7 cellular contexts compared by ENCODE assay signal in genomic region chr4:151409470-151410313, GRCh38. TPM values are rescaled to one million over a fixed set of nuclear protein-coding genes. Genes with fewer than 3 reads are reported as not detected.
A peak's percentile ranks its signal among the peaks of the same experiment; 100 is the strongest.
DNase-seq lines count a peak whose midpoint lies in the region; ATAC-seq, FAIRE-seq and TF ChIP-seq lines count a peak whose summit lies in the region.

No MANE protein-coding gene starts in this region.

- POLR2A ChIA-PET in HEK293 (lab: Yijun Ruan, JAX), result no interaction called here
- POLR2A ChIA-PET in Panc1 (lab: Charles Lee), result no interaction called here

- H3K27me3 ChIP-seq in Panc1 (ENCODE audit: control insufficient read depth, insufficient read depth, low read length), result peaks cover 2% of the 10 kb centered on the region
- H3K27me3 ChIP-seq in bronchial epithelial cell (ENCODE audit: control insufficient read depth, insufficient read depth, low read length), result no peaks in the 10 kb centered on the region
- H3K27me3 ChIP-seq in subcutaneous abdominal adipose tissue (ENCODE audit: control insufficient read depth in 5 of 5, insufficient read depth in 4 of 5, low read length in 5 of 5), result peaks cover 0 to 6% (median 0%) of the 10 kb centered on the region in 5 donors

- H3K4me3 ChIP-seq in HEK293 (ENCODE audit: low read depth, low read length) (peak overlapping the region; percentile 45), Panc1 (ENCODE audit: low read depth in 2 of 2, low read length in 2 of 2) (peak overlapping the region; percentile 41 to 43), bronchial epithelial cell (ENCODE audit: low read depth, low read length) (peak overlapping the region; percentile 83), subcutaneous abdominal adipose tissue (ENCODE audit: low read depth in 1 of 5, low read length in 5 of 5) (peak overlapping the region; percentile 29 to 76 (median 49))

- TF ChIP-seq CTCF in HEK293 (tag by site-specific recombination; IDR thresholded peaks at IDR 0.05), result no peak
- TF ChIP-seq CTCF in Panc1 (IDR thresholded peaks at IDR 0.05), result no peak
- no peak for TF ChIP-seq CTCF in bronchial epithelial cell (IDR thresholded peaks at IDR 0.05; ENCODE audit: insufficient read depth, low read length, severe bottlenecking)

- no peak for FAIRE-seq in bronchial epithelial cell (lab: Jason Lieb, UNC)

- H3K4me1 ChIP-seq in HEK293 (ENCODE audit: control insufficient read depth, insufficient read depth, low read length) (0 out of 2 replicates have a peak, but pooled peaks cover 2% of the 10 kb centered on the region), Panc1 (ENCODE audit: control insufficient read depth, insufficient read depth, low read length) (no peaks in the 10 kb centered on the region; the same call in 1 of the 2 replicates), subcutaneous abdominal adipose tissue (ENCODE audit: control insufficient read depth in 5 of 5, insufficient read depth in 5 of 5, low read length in 5 of 5) (peaks cover 2 to 23% (median 19%) of the 10 kb centered on the region in 5 donors)

- intact Hi-C loops in Panc1 (cut with micrococcal nuclease; ENCODE audit: unreplicated experiment), result no loop called here

- H3K9ac ChIP-seq in subcutaneous abdominal adipose tissue (ENCODE audit: low read length in 5 of 5), result peak overlapping the region in 1 of 5 donors; percentile 30

- no peaks in the 10 kb centered on the region for H3K9me3 ChIP-seq in HEK293 (ENCODE audit: control insufficient read depth, insufficient read depth, low read depth, low read length)
- H3K9me3 ChIP-seq in Panc1 (ENCODE audit: control insufficient read depth, insufficient read depth, low read depth, low read length), result no peaks in the 10 kb centered on the region
- H3K9me3 ChIP-seq in subcutaneous abdominal adipose tissue (ENCODE audit: control insufficient read depth in 5 of 5, low read length in 5 of 5), result no peaks in the 10 kb centered on the region

- CTCF ChIA-PET in HEK293 (lab: Yijun Ruan, JAX) (interaction anchor here (0.6 to 1.4 kb wide), 3 partner anchors 10 to 179 kb away, joined by 3 to 5 read pairs (median 4); no protein-coding TSS in a partner anchor), Panc1 (lab: Charles Lee) (no interaction called here)

- H3K27ac ChIP-seq in HEK293 (ENCODE audit: extremely low read depth, low read depth, low read length) (peak overlapping the region; percentile 58), Panc1 (ENCODE audit: low read length) (no peak overlapping the region), subcutaneous abdominal adipose tissue (ENCODE audit: low read depth, low read length) (no peak overlapping the region)

- ATAC-seq in Panc1, result 0 out of 2 replicates have a peak, but pooled peaks have one; percentile 9
- peak; percentile 31 for ATAC-seq in left lobe of liver
- ATAC-seq in HG03039 (IDR thresholded peaks at IDR 0.05; ENCODE audit: unreplicated experiment), result no peak
- no peak for ATAC-seq in GM18498 (IDR thresholded peaks at IDR 0.05; ENCODE audit: unreplicated experiment)

- DNase-seq in Panc1 (ENCODE audit: low read depth, low spot score) (no peak), bronchial epithelial cell (ENCODE audit: low read depth) (peak; percentile 86), left lobe of liver (ENCODE audit: low spot score) (peak; percentile 58)

- no TSS peak for BruUV-seq in Panc1 (replicated peaks; lab: Mats Ljungman, UMichigan)

- in situ Hi-C loops in Panc1 (cut with HindIII; ENCODE audit: low pct_unique_long_range_greater_than_20kb, low sequenced_read_pairs), result no loop called here

- H3K36me3 ChIP-seq in HEK293 (ENCODE audit: control insufficient read depth in 2 of 2, insufficient read depth in 1 of 2, low read length in 2 of 2) (no peaks in the 10 kb centered on the region), Panc1 (ENCODE audit: control insufficient read depth, insufficient read depth, low read length) (peaks cover 3% of the 10 kb centered on the region; the same call in 1 of the 2 replicates), bronchial epithelial cell (ENCODE audit: control insufficient read depth, insufficient read depth, low read length) (no peaks in the 10 kb centered on the region), subcutaneous abdominal adipose tissue (ENCODE audit: control insufficient read depth in 5 of 5, insufficient read depth in 5 of 5, low read length in 5 of 5) (no peaks in the 10 kb centered on the region)

TF ChIP-seq in HEK293, 187 proteins besides CTCF, POLR2A, EP300 and RAD21 (continues in another document):
- no peak for TF ChIP-seq ZNF530 (tag by site-specific recombination; IDR thresholded peaks at IDR 0.05; ENCODE audit: low read depth)
- TF ChIP-seq ZFP3 (tag by site-specific recombination; IDR thresholded peaks at IDR 0.05; ENCODE audit: low read depth), result no peak
- no peak for TF ChIP-seq ZNF157 (tag by site-specific recombination; IDR thresholded peaks at IDR 0.05)
- TF ChIP-seq ZNF639 (tag by site-specific recombination; IDR thresholded peaks at IDR 0.05), result no peak
- TF ChIP-seq ZNF391 (tag by site-specific recombination; IDR thresholded peaks at IDR 0.05; ENCODE audit: borderline replicate concordance, low read depth), result no peak
- TF ChIP-seq SP2 (tag by site-specific recombination; IDR thresholded peaks at IDR 0.05), result peak; percentile 12; the same call in 1 of the 2 replicates
- no peak for TF ChIP-seq ZNF621 (tag by site-specific recombination; IDR thresholded peaks at IDR 0.05)
- no peak for TF ChIP-seq ZNF624 (tag by site-specific recombination; IDR thresholded peaks at IDR 0.05)
- TF ChIP-seq ZNF747 (tag by site-specific recombination; IDR thresholded peaks at IDR 0.05), result no peak
- no peak for TF ChIP-seq ZNF280C (tag by site-specific recombination; IDR thresholded peaks at IDR 0.05)
- no peak for TF ChIP-seq YY2 (tag by site-specific recombination; IDR thresholded peaks at IDR 0.05)
- TF ChIP-seq ZNF132 (tag by site-specific recombination; IDR thresholded peaks at IDR 0.05; ENCODE audit: borderline replicate concordance), result no peak
- TF ChIP-seq ZNF202 (tag by site-specific recombination; IDR thresholded peaks at IDR 0.05; ENCODE audit: borderline replicate concordance), result no peak
- TF ChIP-seq ZNF26 (tag by site-specific recombination; IDR thresholded peaks at IDR 0.05), result no peak
- TF ChIP-seq ZNF48 (tag by site-specific recombination; IDR thresholded peaks at IDR 0.05), result no peak
- TF ChIP-seq HOXD13 (CRISPR knock-in tag; IDR thresholded peaks at IDR 0.05; ENCODE audit: borderline replicate concordance), result no peak
- peak; percentile 89 for TF ChIP-seq ZNF335 (tag by site-specific recombination; conservative IDR thresholded peaks at IDR 0.05)
- no peak for TF ChIP-seq ZBTB7A (tag by site-specific recombination; IDR thresholded peaks at IDR 0.05; ENCODE audit: low read depth)
- no peak for TF ChIP-seq ZSCAN4 (tag by site-specific recombination; IDR thresholded peaks at IDR 0.05)
- no peak for TF ChIP-seq ZNF843 (tag by site-specific recombination; IDR thresholded peaks at IDR 0.05)
- no peak for TF ChIP-seq ZNF140 (tag by site-specific recombination; IDR thresholded peaks at IDR 0.05)

RNA-seq across cellular contexts. Expression of gene FHIP1A, which starts 0.7 kb away (rescaled TPM):
- total RNA-seq in Panc1 (2021; ENCODE audit: unreplicated experiment) (0.39 TPM), bronchial epithelial cell (20.8 and 25.2 TPM in 2 replicates), left lobe of liver (4.0 TPM)
- polyA plus RNA-seq in Panc1 (2012; ENCODE audit: insufficient read length), result 0.05 TPM

Comparison
In these comparisons a context has a peak if more than half of its experiments do, and no peak if none do; other contexts are left out.
1. ATAC-seq: peak in Panc1 (single experiment) and left lobe of liver (single experiment); none in HG03039 (single experiment) and GM18498 (single experiment).
2. Peak in every context shown above with its lines, with median percentiles within 50 percentile points of each other: H3K4me3 ChIP-seq.